Comparison of ENCODE assay signal across 1 cellular context in the genomic region with DNA sequence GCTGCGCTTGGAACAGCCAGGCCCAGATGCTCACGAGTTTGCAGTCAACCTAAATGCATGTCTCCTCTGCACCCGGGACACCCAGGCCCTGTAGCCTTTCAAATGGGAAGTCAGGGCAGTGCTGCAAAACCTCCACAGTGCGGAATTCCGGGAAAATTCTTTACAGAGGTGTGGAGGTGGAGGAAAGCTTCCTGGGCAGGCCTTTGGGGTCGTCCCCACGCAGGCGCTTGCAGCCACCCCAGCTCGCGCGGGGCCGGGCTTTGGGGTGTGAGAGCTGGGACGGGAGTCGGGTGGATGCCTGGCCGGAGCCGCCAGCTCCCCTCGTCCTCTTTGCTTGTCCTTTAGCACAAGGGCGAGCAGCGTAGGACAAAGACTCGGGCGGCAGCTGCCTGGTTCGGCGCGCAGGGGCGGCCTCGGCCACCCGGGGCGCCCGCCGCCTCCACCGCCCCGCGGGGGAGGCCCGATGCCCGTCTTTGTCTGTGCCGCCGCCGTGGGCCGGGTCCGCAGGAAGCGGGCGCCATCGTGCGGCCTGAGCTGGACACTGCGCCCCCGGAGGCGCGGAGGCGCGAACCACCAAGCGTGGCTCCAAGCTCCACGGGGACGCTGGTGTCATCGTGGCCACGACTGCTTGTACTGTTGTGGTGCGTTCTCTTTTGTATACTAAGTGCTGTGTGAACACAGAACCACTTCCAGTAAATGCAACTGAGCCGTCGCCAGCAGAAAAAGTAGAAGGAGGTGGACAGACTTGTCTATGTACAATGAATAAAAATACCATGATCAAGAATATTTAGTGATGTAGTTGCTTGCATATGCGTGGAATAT.
TF ChIP-seq lines count a peak whose summit lies in the region.

No MANE protein-coding gene starts in this region.

TF ChIP-seq in WTC11, 78 proteins besides CTCF, POLR2A, EP300 and RAD21 (continued from another document):
- TF ChIP-seq ZNF425 (CRISPR knock-in tag; conservative IDR thresholded peaks at IDR 0.05) (no peak), AFF4 (CRISPR knock-in tag; IDR thresholded peaks at IDR 0.05; ENCODE audit: borderline replicate concordance) (no peak), GTF2I (CRISPR knock-in tag; conservative IDR thresholded peaks at IDR 0.05) (no peak), ARID4B (CRISPR knock-in tag; IDR thresholded peaks at IDR 0.05; ENCODE audit: borderline replicate concordance) (no peak), ZBTB21 (CRISPR knock-in tag; IDR thresholded peaks at IDR 0.05; ENCODE audit: borderline replicate concordance) (no peak), SP1 (CRISPR knock-in tag; conservative IDR thresholded peaks at IDR 0.05) (peak; percentile 41; the same call in 1 of the 2 replicates), ZNF423 (CRISPR knock-in tag; IDR thresholded peaks at IDR 0.05) (peak; percentile 95)
- TF ChIP-seq, protein P1, sequence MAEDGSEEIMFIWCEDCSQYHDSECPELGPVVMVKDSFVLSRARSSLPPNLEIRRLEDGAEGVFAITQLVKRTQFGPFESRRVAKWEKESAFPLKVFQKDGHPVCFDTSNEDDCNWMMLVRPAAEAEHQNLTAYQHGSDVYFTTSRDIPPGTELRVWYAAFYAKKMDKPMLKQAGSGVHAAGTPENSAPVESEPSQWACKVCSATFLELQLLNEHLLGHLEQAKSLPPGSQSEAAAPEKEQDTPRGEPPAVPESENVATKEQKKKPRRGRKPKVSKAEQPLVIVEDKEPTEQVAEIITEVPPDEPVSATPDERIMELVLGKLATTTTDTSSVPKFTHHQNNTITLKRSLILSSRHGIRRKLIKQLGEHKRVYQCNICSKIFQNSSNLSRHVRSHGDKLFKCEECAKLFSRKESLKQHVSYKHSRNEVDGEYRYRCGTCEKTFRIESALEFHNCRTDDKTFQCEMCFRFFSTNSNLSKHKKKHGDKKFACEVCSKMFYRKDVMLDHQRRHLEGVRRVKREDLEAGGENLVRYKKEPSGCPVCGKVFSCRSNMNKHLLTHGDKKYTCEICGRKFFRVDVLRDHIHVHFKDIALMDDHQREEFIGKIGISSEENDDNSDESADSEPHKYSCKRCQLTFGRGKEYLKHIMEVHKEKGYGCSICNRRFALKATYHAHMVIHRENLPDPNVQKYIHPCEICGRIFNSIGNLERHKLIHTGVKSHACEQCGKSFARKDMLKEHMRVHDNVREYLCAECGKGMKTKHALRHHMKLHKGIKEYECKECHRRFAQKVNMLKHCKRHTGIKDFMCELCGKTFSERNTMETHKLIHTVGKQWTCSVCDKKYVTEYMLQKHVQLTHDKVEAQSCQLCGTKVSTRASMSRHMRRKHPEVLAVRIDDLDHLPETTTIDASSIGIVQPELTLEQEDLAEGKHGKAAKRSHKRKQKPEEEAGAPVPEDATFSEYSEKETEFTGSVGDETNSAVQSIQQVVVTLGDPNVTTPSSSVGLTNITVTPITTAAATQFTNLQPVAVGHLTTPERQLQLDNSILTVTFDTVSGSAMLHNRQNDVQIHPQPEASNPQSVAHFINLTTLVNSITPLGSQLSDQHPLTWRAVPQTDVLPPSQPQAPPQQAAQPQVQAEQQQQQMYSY (CRISPR knock-in tag; IDR thresholded peaks at IDR 0.05), result no peak
- TF ChIP-seq, protein P2, sequence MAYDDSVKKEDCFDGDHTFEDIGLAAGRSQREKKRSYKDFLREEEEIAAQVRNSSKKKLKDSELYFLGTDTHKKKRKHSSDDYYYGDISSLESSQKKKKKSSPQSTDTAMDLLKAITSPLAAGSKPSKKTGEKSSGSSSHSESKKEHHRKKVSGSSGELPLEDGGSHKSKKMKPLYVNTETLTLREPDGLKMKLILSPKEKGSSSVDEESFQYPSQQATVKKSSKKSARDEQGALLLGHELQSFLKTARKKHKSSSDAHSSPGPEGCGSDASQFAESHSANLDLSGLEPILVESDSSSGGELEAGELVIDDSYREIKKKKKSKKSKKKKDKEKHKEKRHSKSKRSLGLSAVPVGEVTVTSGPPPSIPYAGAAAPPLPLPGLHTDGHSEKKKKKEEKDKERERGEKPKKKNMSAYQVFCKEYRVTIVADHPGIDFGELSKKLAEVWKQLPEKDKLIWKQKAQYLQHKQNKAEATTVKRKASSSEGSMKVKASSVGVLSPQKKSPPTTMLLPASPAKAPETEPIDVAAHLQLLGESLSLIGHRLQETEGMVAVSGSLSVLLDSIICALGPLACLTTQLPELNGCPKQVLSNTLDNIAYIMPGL (CRISPR knock-in tag; IDR thresholded peaks at IDR 0.05), result peak; percentile 81
- TF ChIP-seq, protein P3, sequence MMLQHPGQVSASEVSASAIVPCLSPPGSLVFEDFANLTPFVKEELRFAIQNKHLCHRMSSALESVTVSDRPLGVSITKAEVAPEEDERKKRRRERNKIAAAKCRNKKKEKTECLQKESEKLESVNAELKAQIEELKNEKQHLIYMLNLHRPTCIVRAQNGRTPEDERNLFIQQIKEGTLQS (CRISPR knock-in tag; conservative IDR thresholded peaks at IDR 0.05), result no peak
- TF ChIP-seq, protein P4, sequence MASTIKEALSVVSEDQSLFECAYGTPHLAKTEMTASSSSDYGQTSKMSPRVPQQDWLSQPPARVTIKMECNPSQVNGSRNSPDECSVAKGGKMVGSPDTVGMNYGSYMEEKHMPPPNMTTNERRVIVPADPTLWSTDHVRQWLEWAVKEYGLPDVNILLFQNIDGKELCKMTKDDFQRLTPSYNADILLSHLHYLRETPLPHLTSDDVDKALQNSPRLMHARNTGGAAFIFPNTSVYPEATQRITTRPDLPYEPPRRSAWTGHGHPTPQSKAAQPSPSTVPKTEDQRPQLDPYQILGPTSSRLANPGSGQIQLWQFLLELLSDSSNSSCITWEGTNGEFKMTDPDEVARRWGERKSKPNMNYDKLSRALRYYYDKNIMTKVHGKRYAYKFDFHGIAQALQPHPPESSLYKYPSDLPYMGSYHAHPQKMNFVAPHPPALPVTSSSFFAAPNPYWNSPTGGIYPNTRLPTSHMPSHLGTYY (CRISPR knock-in tag; IDR thresholded peaks at IDR 0.05), result no peak
